ENCODE assay signal across 30 cellular contexts in the genomic region with DNA sequence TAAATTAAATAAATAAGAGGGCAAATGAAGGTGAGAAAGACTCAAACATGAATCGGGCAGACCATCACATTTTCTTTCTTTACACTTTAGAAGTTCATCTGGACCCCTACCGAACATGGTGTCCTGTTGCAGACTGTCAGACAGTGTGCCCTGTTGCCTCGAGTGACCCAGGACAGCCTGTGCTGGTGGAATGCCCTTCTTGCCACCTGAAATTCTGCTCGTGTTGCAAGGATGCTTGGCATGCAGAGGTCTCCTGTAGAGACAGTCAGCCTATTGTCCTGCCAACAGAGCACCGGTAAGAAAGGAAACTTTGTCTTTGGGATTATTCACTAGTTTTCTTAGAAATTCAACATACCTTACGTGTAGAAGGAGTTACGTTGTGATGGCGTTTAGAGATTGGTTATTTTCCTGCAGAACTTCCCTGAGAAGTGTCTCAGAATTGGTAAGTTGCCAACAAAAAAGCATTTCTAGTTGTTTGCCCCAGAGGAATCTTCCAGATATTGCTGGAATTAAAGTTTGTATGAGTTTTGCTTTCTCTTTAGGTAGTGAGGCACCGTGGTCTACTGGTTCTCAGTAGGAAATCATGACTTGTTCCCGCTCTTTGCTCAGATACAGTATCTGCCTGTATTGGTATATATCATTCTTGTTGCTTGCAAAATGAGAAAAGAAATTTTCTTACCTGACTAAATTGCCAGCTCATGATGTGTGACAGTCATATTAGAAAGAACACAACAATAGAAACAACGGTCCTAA.
DNase-seq lines count a peak whose midpoint lies in the region; ATAC-seq and TF ChIP-seq lines count a peak whose summit lies in the region.
"Had no signal": no experiment of that assay in that cellular context is flagged by ENCODE, and none has a peak within 500 bp of the region (broad histone marks: within the 10 kb centered on the region; RNA-seq: fewer than 3 reads in every experiment).

No MANE protein-coding gene starts in this region.

- no peak overlapping the region for H3K4me3 Mint-ChIP-seq in activated CD4-positive, alpha-beta T cell treated with anti-CD3 and anti-CD28 coated beads for 36 hours
- no peak overlapping the region for H3K4me3 Mint-ChIP-seq in activated CD4-positive, alpha-beta T cell treated with anti-CD3 and anti-CD28 coated beads, Interleukin-2, amount 10 ng/mL, durations not matched to agents 24 days and 14 days
- no peak overlapping the region for H3K4me3 Mint-ChIP-seq in effector memory CD8-positive, alpha-beta T cell
- H3K4me3 Mint-ChIP-seq: activated CD8-positive, alpha-beta T cell treated with anti-CD3 and anti-CD28 coated beads for 36 hours; central memory CD8-positive, alpha-beta T cell; stimulated activated memory B cell treated with anti-CD40 and anti-IgM and Interleukin-4, amounts not matched to agents 10 μg/mL and 1 μg/mL and 100 μg/mL, for 72 hours had no signal

- TF ChIP-seq EP300 in suprapubic skin (IDR thresholded peaks at IDR 0.05), result no peak

- H3K4me3 ChIP-seq in brain microvascular endothelial cell (ENCODE audit: low read depth, low read length) (no peak overlapping the region), suprapubic skin (no peak overlapping the region)
- H3K4me3 ChIP-seq: dorsolateral prefrontal cortex, lung, PC-9, sigmoid colon, testis, uterus had no signal

- POLR2A ChIA-PET in activated CD4-positive, alpha-beta T cell treated with anti-CD3 and anti-CD28 coated beads for 36 hours (lab: Charles Lee), result interaction anchor here (0.6 kb wide), 1 partner anchor 17 kb away, joined by 3 read pairs; no protein-coding TSS in a partner anchor

- H3K36me3 Mint-ChIP-seq in activated CD4-positive, alpha-beta T cell treated with anti-CD3 and anti-CD28 coated beads for 36 hours (ENCODE audit: low read depth), result peaks cover 28% of the 10 kb centered on the region
- no peaks in the 10 kb centered on the region for H3K36me3 Mint-ChIP-seq in activated CD4-positive, alpha-beta T cell treated with anti-CD3 and anti-CD28 coated beads, Interleukin-2, amount 10 ng/mL, durations not matched to agents 24 days and 14 days (ENCODE audit: low read depth)
- no peaks in the 10 kb centered on the region for H3K36me3 Mint-ChIP-seq in effector memory CD8-positive, alpha-beta T cell (ENCODE audit: insufficient read depth)

- H3K4me1 ChIP-seq in suprapubic skin, result peaks cover 4% of the 10 kb centered on the region
- H3K4me1 ChIP-seq: sigmoid colon, testis, uterus had no signal

- H3K4me1 Mint-ChIP-seq in activated CD4-positive, alpha-beta T cell treated with anti-CD3 and anti-CD28 coated beads for 36 hours, result peaks cover 2% of the 10 kb centered on the region
- H3K4me1 Mint-ChIP-seq in activated CD4-positive, alpha-beta T cell treated with anti-CD3 and anti-CD28 coated beads, Interleukin-2, amount 10 ng/mL, durations not matched to agents 24 days and 14 days, result no peaks in the 10 kb centered on the region
- no peaks in the 10 kb centered on the region for H3K4me1 Mint-ChIP-seq in effector memory CD8-positive, alpha-beta T cell (ENCODE audit: low read depth in 2 of 2)
- H3K4me1 Mint-ChIP-seq: central memory CD8-positive, alpha-beta T cell had no signal

- no peak for TF ChIP-seq POLR2A in suprapubic skin (IDR thresholded peaks at IDR 0.05)

- intact Hi-C loops in activated CD4-positive, alpha-beta T cell treated with anti-CD3 and anti-CD28 coated beads for 36 hours (cut with DNase I, micrococcal nuclease), result no loop called here
- intact Hi-C loops in activated CD4-positive, alpha-beta T cell treated with anti-CD3 and anti-CD28 coated beads, Interleukin-2, amount 10 ng/mL, durations not matched to agents 24 days and 14 days (cut with micrococcal nuclease), result no loop called here

- H3K9me3 ChIP-seq in suprapubic skin, result no peaks in the 10 kb centered on the region
- H3K9me3 ChIP-seq: testis, uterus had no signal

- H3K36me3 ChIP-seq in brain microvascular endothelial cell (replicated peaks) (no peaks in the 10 kb centered on the region), suprapubic skin (peaks cover 21% of the 10 kb centered on the region)
- H3K36me3 ChIP-seq: uterus had no signal

- CTCF ChIA-PET in activated CD4-positive, alpha-beta T cell treated with anti-CD3 and anti-CD28 coated beads for 36 hours (lab: Charles Lee), result no interaction called here

- ATAC-seq in activated CD4-positive, alpha-beta T cell treated with anti-CD3 and anti-CD28 coated beads for 36 hours, result peak; percentile 39
- ATAC-seq in left lobe of liver, result peak; percentile 84
- ATAC-seq in effector memory CD8-positive, alpha-beta T cell (replicated peaks), result no peak
- no peak for ATAC-seq in HG03039 (IDR thresholded peaks at IDR 0.05; ENCODE audit: unreplicated experiment)
- ATAC-seq: activated CD4-positive, CD25-positive, alpha-beta regulatory T cell treated with anti-CD3 and anti-CD28 coated beads, Interleukin-2, amount 50 U/mL, for 24 hours; activated CD8-positive, alpha-beta T cell treated with anti-CD3 and anti-CD28 coated beads for 36 hours; activated naive CD4-positive, alpha-beta T cell treated with anti-CD3 and anti-CD28 coated beads, Interleukin-2, amount 50 U/mL, for 72 hours; stimulated activated memory B cell treated with anti-CD40 and anti-IgM and Interleukin-4, amounts not matched to agents 10 μg/mL and 1 μg/mL and 100 μg/mL, for 72 hours had no signal

- in situ Hi-C loops in brain microvascular endothelial cell (cut with HindIII; ENCODE audit: low pct_ligation_motif_present, low sequenced_read_pairs), result no loop called here

- H3K27me3 ChIP-seq in brain microvascular endothelial cell (replicated peaks) (no peaks in the 10 kb centered on the region), suprapubic skin (no peaks in the 10 kb centered on the region)
- H3K27me3 ChIP-seq: sigmoid colon, testis, uterus had no signal

- TF ChIP-seq CTCF in brain microvascular endothelial cell (IDR thresholded peaks at IDR 0.05; ENCODE audit: low read depth, low read length, missing control alignments), result no peak
- TF ChIP-seq CTCF in suprapubic skin (IDR thresholded peaks at IDR 0.05), result no peak

- H3K27ac ChIP-seq in brain microvascular endothelial cell (no peak overlapping the region), suprapubic skin (peak overlapping the region; percentile 69)
- H3K27ac ChIP-seq: 22Rv1, dorsolateral prefrontal cortex, PC-9, sigmoid colon, testis, uterus had no signal

- no peaks in the 10 kb centered on the region for H3K27me3 Mint-ChIP-seq in activated CD4-positive, alpha-beta T cell treated with anti-CD3 and anti-CD28 coated beads for 36 hours
- H3K27me3 Mint-ChIP-seq in activated CD4-positive, alpha-beta T cell treated with anti-CD3 and anti-CD28 coated beads, Interleukin-2, amount 10 ng/mL, durations not matched to agents 24 days and 14 days, result no peaks in the 10 kb centered on the region
- no peaks in the 10 kb centered on the region for H3K27me3 Mint-ChIP-seq in effector memory CD8-positive, alpha-beta T cell
- H3K27me3 Mint-ChIP-seq: activated CD8-positive, alpha-beta T cell treated with anti-CD3 and anti-CD28 coated beads for 36 hours; central memory CD8-positive, alpha-beta T cell; stimulated activated memory B cell treated with anti-CD40 and anti-IgM and Interleukin-4, amounts not matched to agents 10 μg/mL and 1 μg/mL and 100 μg/mL, for 72 hours had no signal

- no peak for DNase-seq in activated CD4-positive, alpha-beta T cell treated with anti-CD3 and anti-CD28 coated beads for 36 hours
- DNase-seq in activated CD4-positive, alpha-beta T cell treated with anti-CD3 and anti-CD28 coated beads, Interleukin-2, amount 10 ng/mL, durations not matched to agents 24 days and 14 days, result no peak
- DNase-seq in brain microvascular endothelial cell, result peak; percentile 6
- DNase-seq in left lobe of liver (ENCODE audit: low spot score), result no peak
- DNase-seq in suprapubic skin (ENCODE audit: low spot score in 2 of 2), result no peak
- DNase-seq in RPMI8226, result no peak
- no peak for DNase-seq in effector memory CD8-positive, alpha-beta T cell
- DNase-seq: activated CD8-positive, alpha-beta T cell treated with anti-CD3 and anti-CD28 coated beads for 36 hours; aorta; DND-41; dorsolateral prefrontal cortex; kidney; NCI-H1694 treated with DMSO at 0.1 percent for 48 hours; NCI-H510A treated with DMSO at 0.1 percent for 48 hours; NK-92 treated with Interleukin-12 subunit alpha and Interleukin-12 subunit beta, amount 100 ng/mL, for 24 hours; PC-9; SIG-M5; sigmoid colon; stimulated activated CD4-positive, alpha-beta T cell treated with anti-CD3 and anti-CD28 coated beads, Interleukin-4, amount 100 ng/mL, for 4 hours; T-helper 1 cell; testis; uterus had no signal

- no peak overlapping the region for H3K27ac Mint-ChIP-seq in activated CD4-positive, alpha-beta T cell treated with anti-CD3 and anti-CD28 coated beads for 36 hours
- H3K27ac Mint-ChIP-seq in activated CD4-positive, alpha-beta T cell treated with anti-CD3 and anti-CD28 coated beads, Interleukin-2, amount 10 ng/mL, durations not matched to agents 24 days and 14 days, result no peak overlapping the region
- H3K27ac Mint-ChIP-seq in effector memory CD8-positive, alpha-beta T cell, result no peak overlapping the region
- H3K27ac Mint-ChIP-seq: activated CD8-positive, alpha-beta T cell treated with anti-CD3 and anti-CD28 coated beads for 36 hours; activated naive CD4-positive, alpha-beta T cell treated with anti-CD3 and anti-CD28 coated beads, Interleukin-2, amount 50 U/mL, for 72 hours; activated T-helper 2 cell treated with anti-CD3 and anti-CD28 coated beads, Interferon-gamma antibody, Interleukin-2, Interleukin-4, amounts not matched to agents 10 μg/mL and 5 μg/mL and 100 μg/mL, durations not matched to agents 14 hours and 24 hours and 36 hours; stimulated activated memory B cell treated with anti-CD40 and anti-IgM and Interleukin-4, amounts not matched to agents 10 μg/mL and 1 μg/mL and 100 μg/mL, for 72 hours had no signal

- 71% methylated on average over 11 of the region's 11 CpGs for WGBS in suprapubic skin

- H3K9me3 Mint-ChIP-seq in activated CD4-positive, alpha-beta T cell treated with anti-CD3 and anti-CD28 coated beads for 36 hours (ENCODE audit: low read depth), result no peaks in the 10 kb centered on the region
- peaks cover 4% of the 10 kb centered on the region for H3K9me3 Mint-ChIP-seq in activated CD4-positive, alpha-beta T cell treated with anti-CD3 and anti-CD28 coated beads, Interleukin-2, amount 10 ng/mL, durations not matched to agents 24 days and 14 days
- no peaks in the 10 kb centered on the region for H3K9me3 Mint-ChIP-seq in effector memory CD8-positive, alpha-beta T cell
- H3K9me3 Mint-ChIP-seq: central memory CD8-positive, alpha-beta T cell had no signal

Comparison
In these comparisons a context has a peak if more than half of its experiments do, and no peak if none do; other contexts are left out.
1. ATAC-seq: peak in activated CD4-positive, alpha-beta T cell treated with anti-CD3 and anti-CD28 coated beads for 36 hours (single experiment) and left lobe of liver (single experiment); none in effector memory CD8-positive, alpha-beta T cell (single experiment) and HG03039 (single experiment).